15 cellular contexts compared by ENCODE assay signal in genomic region chr7:78437118-78437517, GRCh38.
DNase-seq lines count a peak whose midpoint lies in the region; ATAC-seq, FAIRE-seq and TF ChIP-seq lines count a peak whose summit lies in the region.
"Had no signal": no experiment of that assay in that cellular context is flagged by ENCODE, and none has a peak within 500 bp of the region (broad histone marks: within the 10 kb centered on the region; RNA-seq: fewer than 3 reads in every experiment).

No MANE protein-coding gene starts in this region.

- no peaks in the 10 kb centered on the region for H3K36me3 Mint-ChIP-seq in activated T-helper 1 cell treated with anti-CD3 and anti-CD28 coated beads, Interleukin-12 subunit alpha, Interleukin-12 subunit beta, Interleukin-2, Interleukin-4 antibody, amounts not matched to agents 30 ng/mL and 10 ng/mL and 1 ng/mL, durations not matched to agents 14 hours and 24 hours and 36 hours (ENCODE audit: low read depth)

- H3K27ac Mint-ChIP-seq in activated T-helper 1 cell treated with anti-CD3 and anti-CD28 coated beads, Interleukin-12 subunit alpha, Interleukin-12 subunit beta, Interleukin-2, Interleukin-4 antibody, amounts not matched to agents 30 ng/mL and 10 ng/mL and 1 ng/mL, durations not matched to agents 14 hours and 24 hours and 36 hours = no peak overlapping the region
- H3K27ac Mint-ChIP-seq: activated naive CD4-positive, alpha-beta T cell treated with anti-CD3 and anti-CD28 coated beads for 36 hours had no signal

- BruUV-seq in PC-9 (replicated peaks; lab: Mats Ljungman, UMichigan) = no TSS peak

- intact Hi-C loops in PC-9 (cut with micrococcal nuclease; ENCODE audit: unreplicated experiment) (no loop called here), psoas muscle (cut with DNase I) (no loop called here), Right ventricle myocardium superior (cut with DNase I) (no loop called here)
- intact Hi-C loops in activated T-helper 1 cell treated with anti-CD3 and anti-CD28 coated beads, Interleukin-12 subunit alpha, Interleukin-12 subunit beta, Interleukin-2, Interleukin-4 antibody, amounts not matched to agents 30 ng/mL and 10 ng/mL and 1 ng/mL, durations not matched to agents 14 hours and 24 hours and 36 hours (cut with micrococcal nuclease) = no loop called here

- no peak overlapping the region for H3K4me2 ChIP-seq in PC-9
- no peak overlapping the region for H3K4me2 ChIP-seq in H1 (ENCODE audit: insufficient read depth in 1 of 2, low read depth in 2 of 2, low read length in 2 of 2)
- H3K4me2 ChIP-seq in osteoblast (ENCODE audit: insufficient read depth, low read length) = peak overlapping the region; percentile 45

- H3K23me2 ChIP-seq in H1 (ENCODE audit: low read depth, low read length) = no peaks in the 10 kb centered on the region

- POLR2A ChIA-PET in PC-9 (lab: Charles Lee; ENCODE audit: unreplicated experiment) = interaction anchor here (0.8 kb wide), 1 partner anchor 9 kb away, joined by 5 read pairs; no protein-coding TSS in a partner anchor
- POLR2A ChIA-PET in H1 (lab: Charles Lee; ENCODE audit: partially characterized antibody) = no interaction called here

- H4K91ac ChIP-seq in H1 (replicated peaks; ENCODE audit: insufficient read length, low read length) = no peak overlapping the region

- H3K18ac ChIP-seq in H1 (ENCODE audit: extremely low read depth, low read length) = no peak overlapping the region

- no peak for TF ChIP-seq RAD21 in H1 (IDR thresholded peaks at IDR 0.05 in 1 of 2, conservative IDR thresholded peaks at IDR 0.05 in 1 of 2; ENCODE audit: low read depth in 2 of 2, low read length in 2 of 2)

- no peak for ATAC-seq in psoas muscle
- ATAC-seq in Right ventricle myocardium superior (ENCODE audit: poor library complexity) = no peak
- ATAC-seq: pancreas had no signal

- H3K27me3 Mint-ChIP-seq in activated T-helper 1 cell treated with anti-CD3 and anti-CD28 coated beads, Interleukin-12 subunit alpha, Interleukin-12 subunit beta, Interleukin-2, Interleukin-4 antibody, amounts not matched to agents 30 ng/mL and 10 ng/mL and 1 ng/mL, durations not matched to agents 14 hours and 24 hours and 36 hours (ENCODE audit: insufficient read depth) = no peaks in the 10 kb centered on the region

- H3K9me3 Mint-ChIP-seq in activated T-helper 1 cell treated with anti-CD3 and anti-CD28 coated beads, Interleukin-12 subunit alpha, Interleukin-12 subunit beta, Interleukin-2, Interleukin-4 antibody, amounts not matched to agents 30 ng/mL and 10 ng/mL and 1 ng/mL, durations not matched to agents 14 hours and 24 hours and 36 hours = no peaks in the 10 kb centered on the region
- H3K9me3 Mint-ChIP-seq: activated naive CD4-positive, alpha-beta T cell treated with anti-CD3 and anti-CD28 coated beads for 36 hours had no signal

- H3K4me3 ChIP-seq in AG10803 (ENCODE audit: low read length) = no peak overlapping the region
- H3K4me3 ChIP-seq in PC-9 = no peak overlapping the region
- H3K4me3 ChIP-seq in H1 (ENCODE audit: extremely low read depth in 1 of 4, insufficient read depth in 2 of 4, low read depth in 3 of 4, low read length in 4 of 4) = no peak overlapping the region
- no peak overlapping the region for H3K4me3 ChIP-seq in osteoblast (ENCODE audit: insufficient read depth, low read length)
- no peak overlapping the region for H3K4me3 ChIP-seq in psoas muscle
- H3K4me3 ChIP-seq: esophagus muscularis mucosa, pancreas, SJCRH30, uterus had no signal

- H3K9ac ChIP-seq in H1 (replicated peaks in 1 of 4; ENCODE audit: extremely low read depth in 1 of 4, low read depth in 3 of 4, low read length in 3 of 4) = no peak overlapping the region

- no peaks in the 10 kb centered on the region for H3K79me1 ChIP-seq in H1 (ENCODE audit: low read depth, low read length)

- DNase-seq in AG10803 (ENCODE audit: low read depth) (peak; percentile 80), PC-9 (no peak), H1 (ENCODE audit: low read depth in 1 of 2, low spot score in 2 of 2) (no peak), osteoblast (ENCODE audit: insufficient read length, low spot score, missing footprints) (peak; percentile 23), psoas muscle (no peak), Right ventricle myocardium superior (no peak)
- no peak for DNase-seq in activated T-helper 1 cell treated with anti-CD3 and anti-CD28 coated beads, Interleukin-12 subunit alpha, Interleukin-12 subunit beta, Interleukin-2, Interleukin-4 antibody, amounts not matched to agents 30 ng/mL and 10 ng/mL and 1 ng/mL, durations not matched to agents 14 hours and 24 hours and 36 hours (ENCODE audit: low spot score)
- DNase-seq in activated effector memory CD4-positive, alpha-beta T cell treated with anti-CD3 and anti-CD28 coated beads, Interleukin-2, amount 50 U/mL, for 16 hours = no peak
- DNase-seq: activated naive CD4-positive, alpha-beta T cell treated with anti-CD3 and anti-CD28 coated beads for 36 hours; NCI-H2107; pancreas; SJCRH30; uterus had no signal

- H2AFZ ChIP-seq in PC-9 = 0 out of 2 replicates have a peak overlapping the region, but pooled peaks have one; percentile 43
- no peak overlapping the region for H2AFZ ChIP-seq in H1 (ENCODE audit: low read length)
- H2AFZ ChIP-seq in osteoblast (ENCODE audit: low read length) = peak overlapping the region; percentile 39

- no peak for TF ChIP-seq CTCF in AG10803 (conservative IDR thresholded peaks at IDR 0.05; ENCODE audit: low read length)
- TF ChIP-seq CTCF in PC-9 (conservative IDR thresholded peaks at IDR 0.05) = no peak
- no peak for TF ChIP-seq CTCF in H1 (IDR thresholded peaks at IDR 0.05; ENCODE audit: control extremely low read depth in 1 of 3, insufficient read depth in 1 of 3, low read depth in 1 of 3, low read length in 3 of 3)
- TF ChIP-seq CTCF in osteoblast (IDR thresholded peaks at IDR 0.05; ENCODE audit: extremely low read depth, low read depth, low read length) = no peak
- TF ChIP-seq CTCF in psoas muscle (IDR thresholded peaks at IDR 0.05) = no peak

- H3K27ac ChIP-seq in PC-9 (no peak overlapping the region), H1 (ENCODE audit: low read depth, low read length) (no peak overlapping the region), osteoblast (ENCODE audit: low read depth, low read length) (no peak overlapping the region), psoas muscle (no peak overlapping the region)
- H3K27ac ChIP-seq: C4-2B, esophagus muscularis mucosa, pancreas, SJCRH30, uterus had no signal

- no peaks in the 10 kb centered on the region for H3K36me3 ChIP-seq in PC-9 (ENCODE audit: low read depth)
- H3K36me3 ChIP-seq in H1 (ENCODE audit: control insufficient read depth in 2 of 4, insufficient read depth in 4 of 4, low read length in 3 of 4) = no peaks in the 10 kb centered on the region
- no peaks in the 10 kb centered on the region for H3K36me3 ChIP-seq in osteoblast (ENCODE audit: insufficient read depth, low read length)
- H3K36me3 ChIP-seq in psoas muscle (ENCODE audit: insufficient read depth in 1 of 2, low read depth in 1 of 2) = no peaks in the 10 kb centered on the region
- H3K36me3 ChIP-seq: esophagus muscularis mucosa, pancreas, SJCRH30, uterus had no signal

- H3K4me1 Mint-ChIP-seq in activated T-helper 1 cell treated with anti-CD3 and anti-CD28 coated beads, Interleukin-12 subunit alpha, Interleukin-12 subunit beta, Interleukin-2, Interleukin-4 antibody, amounts not matched to agents 30 ng/mL and 10 ng/mL and 1 ng/mL, durations not matched to agents 14 hours and 24 hours and 36 hours (ENCODE audit: low read depth) = no peaks in the 10 kb centered on the region

- no peaks in the 10 kb centered on the region for H3K27me3 ChIP-seq in PC-9 (ENCODE audit: insufficient read depth, low read depth)
- no peaks in the 10 kb centered on the region for H3K27me3 ChIP-seq in H1 (replicated peaks in 1 of 4; ENCODE audit: control insufficient read depth in 3 of 4, extremely low read depth in 1 of 4, insufficient read depth in 3 of 4, low read length in 3 of 4)
- H3K27me3 ChIP-seq in osteoblast (ENCODE audit: insufficient read depth, low read length) = no peaks in the 10 kb centered on the region
- H3K27me3 ChIP-seq in psoas muscle (ENCODE audit: insufficient read depth in 3 of 3, low read length in 2 of 3) = no peaks in the 10 kb centered on the region
- H3K27me3 ChIP-seq: esophagus muscularis mucosa, pancreas, SJCRH30, uterus had no signal

- TF ChIP-seq EP300 in H1 (IDR thresholded peaks at IDR 0.05; ENCODE audit: borderline replicate concordance in 1 of 2, low read depth in 2 of 2, low read length in 2 of 2) = no peak

- H3K56ac ChIP-seq in H1 (replicated peaks; ENCODE audit: insufficient read length, low read depth, low read length) = no peak overlapping the region

- H2BK15ac ChIP-seq in H1 (ENCODE audit: low read length) = no peak overlapping the region; the same call in 1 of the 2 replicates

- no peak overlapping the region for H4K5ac ChIP-seq in H1 (ENCODE audit: insufficient read length, low read depth, low read length)

- H3K4me1 ChIP-seq in PC-9 (replicated peaks; ENCODE audit: insufficient read depth) (no peaks in the 10 kb centered on the region), H1 (replicated peaks in 1 of 4; ENCODE audit: control insufficient read depth in 3 of 4, insufficient read depth in 4 of 4, low read length in 3 of 4) (0 out of 7 replicates have a peak, but pooled peaks cover 0 to 3% (median 0%) of the 10 kb centered on the region in 4 experiments), osteoblast (ENCODE audit: insufficient read depth, low read length) (peaks cover 6% of the 10 kb centered on the region), psoas muscle (peaks cover 11% of the 10 kb centered on the region)
- H3K4me1 ChIP-seq: esophagus muscularis mucosa, pancreas, SJCRH30, uterus had no signal

- no peak for TF ChIP-seq POLR2A in H1 (IDR thresholded peaks at IDR 0.05; ENCODE audit: control extremely low read depth in 1 of 2, low read depth in 2 of 2, low read length in 2 of 2)

- 79% methylated on average over 5 of the region's 5 CpGs; no CpG with 5 or more reads in 1 of the 2 experiments for WGBS in H1 (ENCODE audit: extremely low coverage in 1 of 2, insufficient coverage in 1 of 2, insufficient read length in 1 of 2, insufficient replicate concordance in 2 of 2, low coverage in 1 of 2, low lambda C conversion rate in 2 of 2, missing lambda C conversion rate in 1 of 2), 2 experiments
- 65 to 79% (median 65%) methylated on average over 5 of the region's 5 CpGs for WGBS in psoas muscle, 3 donors

- no peak overlapping the region for H2BK20ac ChIP-seq in H1 (ENCODE audit: low read length)

- H2AK5ac ChIP-seq in H1 (ENCODE audit: low read depth, low read length) = no peak overlapping the region

- H4K8ac ChIP-seq in H1 (ENCODE audit: extremely low read depth, insufficient read depth, low read length) = no peak overlapping the region

- no peaks in the 10 kb centered on the region for H3K9me3 ChIP-seq in PC-9 (ENCODE audit: insufficient read depth, low read depth)
- no peaks in the 10 kb centered on the region for H3K9me3 ChIP-seq in H1 (ENCODE audit: insufficient read depth in 2 of 2, low read depth in 1 of 2, low read length in 1 of 2)
- no peaks in the 10 kb centered on the region for H3K9me3 ChIP-seq in osteoblast (ENCODE audit: low read depth, low read length)
- no peaks in the 10 kb centered on the region for H3K9me3 ChIP-seq in psoas muscle
- H3K9me3 ChIP-seq: esophagus muscularis mucosa, pancreas, SJCRH30, uterus had no signal

- H2BK120ac ChIP-seq in H1 (replicated peaks; ENCODE audit: low read depth, low read length) = no peak overlapping the region

- no peak overlapping the region for H3K23ac ChIP-seq in H1 (ENCODE audit: insufficient read length)

- CTCF ChIA-PET in PC-9 (lab: Charles Lee) = no interaction called here
- CTCF ChIA-PET in H1 (lab: Charles Lee; ENCODE audit: partially characterized antibody) = interaction anchor here (1.0 to 1.6 kb wide), 2 partner anchors 22 to 74 kb away, joined by 3 to 4 read pairs; no protein-coding TSS in a partner anchor

- H4K20me1 ChIP-seq in PC-9 (ENCODE audit: insufficient read depth) (no peaks in the 10 kb centered on the region), H1 (replicated peaks in 1 of 2; ENCODE audit: control insufficient read depth in 1 of 2, insufficient read depth in 2 of 2, low read length in 2 of 2) (no peaks in the 10 kb centered on the region), osteoblast (ENCODE audit: insufficient read depth, low read length) (no peaks in the 10 kb centered on the region)

- no peaks in the 10 kb centered on the region for H3F3A ChIP-seq in PC-9 (ENCODE audit: insufficient read depth, low read depth)

- no peak overlapping the region for H2BK5ac ChIP-seq in H1 (ENCODE audit: low read depth, low read length)

- FAIRE-seq in H1 (lab: Jason Lieb, UNC) = no peak
- FAIRE-seq: pancreas had no signal

- H3K9me2 ChIP-seq in PC-9 (ENCODE audit: insufficient read depth) = no peaks in the 10 kb centered on the region

- no peak overlapping the region for H3K14ac ChIP-seq in H1 (ENCODE audit: insufficient read length)

- H3K4me3 Mint-ChIP-seq in activated T-helper 1 cell treated with anti-CD3 and anti-CD28 coated beads, Interleukin-12 subunit alpha, Interleukin-12 subunit beta, Interleukin-2, Interleukin-4 antibody, amounts not matched to agents 30 ng/mL and 10 ng/mL and 1 ng/mL, durations not matched to agents 14 hours and 24 hours and 36 hours = no peak overlapping the region
- H3K4me3 Mint-ChIP-seq: activated naive CD4-positive, alpha-beta T cell treated with anti-CD3 and anti-CD28 coated beads for 36 hours had no signal

- H3K79me2 ChIP-seq in PC-9 (ENCODE audit: low read depth) = no peaks in the 10 kb centered on the region
- H3K79me2 ChIP-seq in H1 (ENCODE audit: control insufficient read depth in 1 of 2, insufficient read depth in 2 of 2, low read length in 2 of 2) = no peaks in the 10 kb centered on the region
- no peaks in the 10 kb centered on the region for H3K79me2 ChIP-seq in osteoblast (ENCODE audit: insufficient read depth, low read length)

- H2BK12ac ChIP-seq in H1 (ENCODE audit: low read depth, low read length) = peak overlapping the region; percentile 41; the same call in 1 of the 2 replicates

- H3K4ac ChIP-seq in H1 (replicated peaks; ENCODE audit: insufficient read length, low read depth, low read length) = no peak overlapping the region

Comparison
In these comparisons a context has a peak if more than half of its experiments do, and no peak if none do; other contexts are left out.
1. DNase-seq: peak in AG10803 (single experiment) and osteoblast (single experiment); none in PC-9 (0 of 2), H1 (0 of 2), psoas muscle (0 of 2), activated T-helper 1 cell treated with anti-CD3 and anti-CD28 coated beads, Interleukin-12 subunit alpha, Interleukin-12 subunit beta, Interleukin-2, Interleukin-4 antibody, amounts not matched to agents 30 ng/mL and 10 ng/mL and 1 ng/mL, durations not matched to agents 14 hours and 24 hours and 36 hours (single experiment), Right ventricle myocardium superior (single experiment) and activated effector memory CD4-positive, alpha-beta T cell treated with anti-CD3 and anti-CD28 coated beads, Interleukin-2, amount 50 U/mL, for 16 hours (single experiment).